8 cellular contexts compared by ENCODE assay signal in the genomic region with DNA sequence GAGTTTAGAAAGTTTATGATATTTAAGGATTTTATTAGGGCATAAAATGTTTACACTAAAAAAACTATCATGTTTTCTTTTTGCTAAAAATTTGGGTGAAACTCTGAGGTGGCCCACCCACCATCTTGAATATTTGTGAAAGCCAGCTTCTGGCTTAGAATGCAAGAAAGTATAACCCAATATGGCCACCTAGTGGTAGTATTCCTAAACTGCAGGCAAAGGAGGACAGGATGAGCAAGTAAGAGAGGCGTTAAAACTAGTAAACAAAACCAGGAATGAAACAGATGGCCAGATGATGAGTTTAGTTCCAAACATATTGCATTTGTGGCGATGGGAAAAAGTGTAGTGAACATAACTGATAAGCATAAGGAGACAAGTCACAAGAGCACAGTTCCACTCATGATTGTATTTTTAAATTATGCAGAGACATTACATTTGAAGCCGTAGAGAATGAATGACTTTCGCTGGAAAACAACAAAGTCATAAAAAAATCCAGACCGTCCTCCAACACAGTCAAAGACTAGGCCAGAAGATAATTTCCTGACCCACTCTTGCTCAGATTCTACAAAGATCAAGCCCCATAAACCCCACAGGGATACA.
DNase-seq lines count a peak whose midpoint lies in the region; ATAC-seq and TF ChIP-seq lines count a peak whose summit lies in the region.

No MANE protein-coding gene starts in this region.

- no TSS peak for BruUV-seq in PC-9 (replicated peaks; lab: Mats Ljungman, UMichigan)

- peak overlapping the region in 1 of 5 experiments; percentile 39 for H3K4me3 Mint-ChIP-seq in brain

- POLR2A ChIA-PET in PC-9 (lab: Charles Lee; ENCODE audit: unreplicated experiment) = no interaction called here

- H3K4me3 ChIP-seq in Jurkat, Clone E6-1 (ENCODE audit: low read length) = no peak overlapping the region
- no peak overlapping the region for H3K4me3 ChIP-seq in PC-9

- H3K4me1 ChIP-seq in PC-9 (replicated peaks; ENCODE audit: insufficient read depth) = no peaks in the 10 kb centered on the region

- peak; percentile 91 for TF ChIP-seq CTCF in PC-9 (conservative IDR thresholded peaks at IDR 0.05)
- peak; percentile 80 to 89 for TF ChIP-seq CTCF in brain (conservative IDR thresholded peaks at IDR 0.05)

- H3K27me3 ChIP-seq in PC-9 (ENCODE audit: insufficient read depth, low read depth) = no peaks in the 10 kb centered on the region

- H3F3A ChIP-seq in PC-9 (ENCODE audit: insufficient read depth, low read depth) = no peaks in the 10 kb centered on the region

- peak overlapping the region in 2 of 5 experiments; percentile 8 to 78 for H3K27ac Mint-ChIP-seq in brain

- intact Hi-C loops in PC-9 (cut with micrococcal nuclease; ENCODE audit: unreplicated experiment) = loop anchor here (1.0 kb wide), 1 partner anchor 198 kb away; no protein-coding TSS in a partner anchor

- peak; percentile 64 for DNase-seq in Daoy (ENCODE audit: low read depth)
- DNase-seq in Jurkat, Clone E6-1 (ENCODE audit: low read depth, low spot score) = peak; percentile 77
- DNase-seq in PC-9 = peak; percentile 32 to 41
- peak; percentile 75 for DNase-seq in iPS-NIHi7 (ENCODE audit: extremely low spot score)
- DNase-seq in stimulated activated CD4-positive, alpha-beta T cell treated with anti-CD3 and anti-CD28 coated beads, Interleukin-2, amount 100 ng/mL, for 48 hours = peak; percentile 37 to 56

- H3K36me3 Mint-ChIP-seq in brain = peaks cover 20% of the 10 kb centered on the region

- H2AFZ ChIP-seq in PC-9 = no peak overlapping the region

- no peaks in the 10 kb centered on the region for H3K9me2 ChIP-seq in PC-9 (ENCODE audit: insufficient read depth)

- H3K27me3 Mint-ChIP-seq in brain = no peaks in the 10 kb centered on the region

- peaks cover under 1 to 15% (median 8%) of the 10 kb centered on the region in 5 experiments for H3K9me3 Mint-ChIP-seq in brain

- H3K27ac ChIP-seq in PC-9 = no peak overlapping the region

- H3K36me3 ChIP-seq in PC-9 (ENCODE audit: low read depth) = no peaks in the 10 kb centered on the region

- ATAC-seq in GM19455 (IDR thresholded peaks at IDR 0.05; ENCODE audit: unreplicated experiment) (peak; percentile 82), GM21825 (IDR thresholded peaks at IDR 0.05; ENCODE audit: unreplicated experiment) (no peak)

- CTCF ChIA-PET in PC-9 (lab: Charles Lee) = interaction anchor here (0.5 to 1.6 kb wide), 5 partner anchors 188 to 317 kb away, joined by 3 to 8 read pairs (median 6); no protein-coding TSS in a partner anchor

- no peak overlapping the region for H3K4me2 ChIP-seq in PC-9

- no peaks in the 10 kb centered on the region for H3K9me3 ChIP-seq in PC-9 (ENCODE audit: insufficient read depth, low read depth)

- H3K79me2 ChIP-seq in PC-9 (ENCODE audit: low read depth) = no peaks in the 10 kb centered on the region

- no peaks in the 10 kb centered on the region for H3K4me1 Mint-ChIP-seq in brain

- no peaks in the 10 kb centered on the region for H4K20me1 ChIP-seq in PC-9 (ENCODE audit: insufficient read depth)
